Comparison of ENCODE assay signal across 10 cellular contexts in the genomic region with DNA sequence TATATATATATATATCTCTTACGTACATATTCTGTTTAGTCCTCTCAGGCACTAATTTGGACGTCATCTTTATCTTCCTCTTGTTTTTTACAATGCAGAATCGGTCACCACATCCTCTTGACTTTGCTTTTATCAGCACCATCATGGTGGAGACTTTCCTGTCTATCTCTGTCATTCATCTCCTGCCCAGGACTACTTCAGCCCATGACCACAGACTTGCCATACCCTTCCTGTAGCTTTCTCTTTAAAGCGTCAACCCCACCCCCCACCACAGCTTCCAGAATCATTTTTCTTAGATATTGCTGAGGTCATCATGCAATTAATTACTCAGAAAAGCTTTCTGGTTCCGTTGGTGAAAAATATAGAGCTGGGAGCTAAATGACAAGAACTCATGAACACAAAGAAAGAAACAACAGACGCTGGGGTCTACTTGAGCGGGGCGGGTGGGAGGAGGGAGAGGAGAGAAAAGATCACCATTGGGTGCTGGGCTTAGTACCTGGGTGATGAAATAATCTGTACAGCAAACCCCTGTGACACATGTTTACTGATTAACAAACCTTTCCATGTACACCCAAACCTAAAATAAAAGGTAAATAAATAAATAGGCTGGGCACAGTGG. TPM values are rescaled to one million over a fixed set of nuclear protein-coding genes. Genes with fewer than 3 reads are reported as not detected.
A peak's percentile ranks its signal among the peaks of the same experiment; 100 is the strongest.
DNase-seq lines count a peak whose midpoint lies in the region; ATAC-seq lines count a peak whose summit lies in the region.
"Had no signal": no experiment of that assay in that cellular context is flagged by ENCODE, and none has a peak within 500 bp of the region (broad histone marks: within the 10 kb centered on the region; RNA-seq: fewer than 3 reads in every experiment).

No MANE protein-coding gene starts in this region.

- DNase-seq in GF-D8 (lab: John Stamatoyannopoulos, UW) (peak; percentile 67), middle frontal gyrus (ENCODE audit: extremely low spot score, low spot score) (no peak), RKO (ENCODE audit: low spot score) (no peak)
- peak; percentile 25 for DNase-seq in activated CD4-positive, alpha-beta T cell treated with anti-CD3 and anti-CD28 coated beads for 36 hours
- DNase-seq in stimulated activated CD4-positive, alpha-beta T cell treated with anti-CD3 and anti-CD28 coated beads, Interleukin-4, amount 100 ng/mL, for 24 hours: peak; percentile 28
- DNase-seq: lower lobe of right lung, NCI-H526 had no signal

- peak; percentile 83 for ATAC-seq in activated CD4-positive, alpha-beta T cell treated with anti-CD3 and anti-CD28 coated beads for 36 hours
- no peak for ATAC-seq in GM18858 (IDR thresholded peaks at IDR 0.05; ENCODE audit: unreplicated experiment)
- no peak for ATAC-seq in HG03439 (IDR thresholded peaks at IDR 0.05; ENCODE audit: unreplicated experiment)

- intact Hi-C loops in activated CD4-positive, alpha-beta T cell treated with anti-CD3 and anti-CD28 coated beads for 36 hours (cut with DNase I, micrococcal nuclease): no loop called here

- H3K27ac Mint-ChIP-seq in activated CD4-positive, alpha-beta T cell treated with anti-CD3 and anti-CD28 coated beads for 36 hours: no peak overlapping the region
- H3K27ac Mint-ChIP-seq in activated naive CD4-positive, alpha-beta T cell treated with anti-CD3 and anti-CD28 coated beads, Interleukin-2, amount 50 U/mL, for 24 hours: peak overlapping the region; percentile 57

- H3K36me3 Mint-ChIP-seq in activated CD4-positive, alpha-beta T cell treated with anti-CD3 and anti-CD28 coated beads for 36 hours (ENCODE audit: low read depth): no peaks in the 10 kb centered on the region
- no peaks in the 10 kb centered on the region for H3K36me3 Mint-ChIP-seq in activated naive CD4-positive, alpha-beta T cell treated with anti-CD3 and anti-CD28 coated beads, Interleukin-2, amount 50 U/mL, for 24 hours

- H3K27me3 Mint-ChIP-seq in activated CD4-positive, alpha-beta T cell treated with anti-CD3 and anti-CD28 coated beads for 36 hours: no peaks in the 10 kb centered on the region
- no peaks in the 10 kb centered on the region for H3K27me3 Mint-ChIP-seq in activated naive CD4-positive, alpha-beta T cell treated with anti-CD3 and anti-CD28 coated beads, Interleukin-2, amount 50 U/mL, for 24 hours

- CTCF ChIA-PET in activated CD4-positive, alpha-beta T cell treated with anti-CD3 and anti-CD28 coated beads for 36 hours (lab: Charles Lee): no interaction called here

- H3K9me3 Mint-ChIP-seq in activated CD4-positive, alpha-beta T cell treated with anti-CD3 and anti-CD28 coated beads for 36 hours (ENCODE audit: low read depth): peaks cover 2% of the 10 kb centered on the region
- no peaks in the 10 kb centered on the region for H3K9me3 Mint-ChIP-seq in activated naive CD4-positive, alpha-beta T cell treated with anti-CD3 and anti-CD28 coated beads, Interleukin-2, amount 50 U/mL, for 24 hours

- H3K4me3 Mint-ChIP-seq in activated CD4-positive, alpha-beta T cell treated with anti-CD3 and anti-CD28 coated beads for 36 hours: peak overlapping the region; percentile 5
- H3K4me3 Mint-ChIP-seq in activated naive CD4-positive, alpha-beta T cell treated with anti-CD3 and anti-CD28 coated beads, Interleukin-2, amount 50 U/mL, for 24 hours: peak overlapping the region; percentile 64

- peaks cover 14% of the 10 kb centered on the region for H3K4me1 Mint-ChIP-seq in activated CD4-positive, alpha-beta T cell treated with anti-CD3 and anti-CD28 coated beads for 36 hours
- H3K4me1 Mint-ChIP-seq in activated naive CD4-positive, alpha-beta T cell treated with anti-CD3 and anti-CD28 coated beads, Interleukin-2, amount 50 U/mL, for 24 hours: peaks cover 20% of the 10 kb centered on the region

- POLR2A ChIA-PET in activated CD4-positive, alpha-beta T cell treated with anti-CD3 and anti-CD28 coated beads for 36 hours (lab: Charles Lee): interaction anchor here (0.6 kb wide), 1 partner anchor 68 kb away, joined by 3 read pairs; no protein-coding TSS in a partner anchor

RNA-seq across cellular contexts. Expression of gene PRKX, which starts 30.5 kb away (rescaled TPM):
- total RNA-seq in activated CD4-positive, alpha-beta T cell treated with anti-CD3 and anti-CD28 coated beads for 36 hours: 10 to 100 TPM; 35.0 to 36.3 TPM

Comparison
In these comparisons a context has a peak if more than half of its experiments do, and no peak if none do; other contexts are left out.
1. DNase-seq: peak in GF-D8 (single experiment), activated CD4-positive, alpha-beta T cell treated with anti-CD3 and anti-CD28 coated beads for 36 hours (single experiment) and stimulated activated CD4-positive, alpha-beta T cell treated with anti-CD3 and anti-CD28 coated beads, Interleukin-4, amount 100 ng/mL, for 24 hours (single experiment); none in middle frontal gyrus (single experiment) and RKO (single experiment).